Comparison of ENCODE assay signal across 11 cellular contexts in genomic region chr11:102254047-102254446, GRCh38.
DNase-seq lines count a peak whose midpoint lies in the region; ATAC-seq, FAIRE-seq and TF ChIP-seq lines count a peak whose summit lies in the region.
"Had no signal": no experiment of that assay in that cellular context is flagged by ENCODE, and none has a peak within 500 bp of the region (broad histone marks: within the 10 kb centered on the region; RNA-seq: fewer than 3 reads in every experiment).

No MANE protein-coding gene starts in this region.

- no peak for ATAC-seq in SK-N-SH treated with all-trans-retinoic acid at 6 μM for 48 hours
- ATAC-seq in stimulated activated effector memory CD8-positive, alpha-beta T cell treated with anti-CD3 and anti-CD28 coated beads, Interleukin-12 subunit alpha, Interleukin-12 subunit beta, amount 100 ng/mL, for 72 hours = no peak
- ATAC-seq: gastroesophageal sphincter had no signal

- H3K4me2 ChIP-seq in SK-N-SH (no peak overlapping the region), endothelial cell of umbilical vein (ENCODE audit: insufficient read depth, low read length) (no peak overlapping the region), smooth muscle cell (no peak overlapping the region)

- no peaks in the 10 kb centered on the region for H3K36me3 Mint-ChIP-seq in stimulated activated effector memory CD8-positive, alpha-beta T cell treated with anti-CD3 and anti-CD28 coated beads, Interleukin-12 subunit alpha, Interleukin-12 subunit beta, amount 100 ng/mL, for 72 hours

- FAIRE-seq in endothelial cell of umbilical vein (lab: Jason Lieb, UNC) (no peak), GM19239 (lab: Jason Lieb, UNC) (no peak)

- H3K4me3 Mint-ChIP-seq in stimulated activated effector memory CD8-positive, alpha-beta T cell treated with anti-CD3 and anti-CD28 coated beads, Interleukin-12 subunit alpha, Interleukin-12 subunit beta, amount 100 ng/mL, for 72 hours = no peak overlapping the region

- no peaks in the 10 kb centered on the region for H3K9me2 ChIP-seq in SK-N-SH

- no peaks in the 10 kb centered on the region for H3K4me1 Mint-ChIP-seq in stimulated activated effector memory CD8-positive, alpha-beta T cell treated with anti-CD3 and anti-CD28 coated beads, Interleukin-12 subunit alpha, Interleukin-12 subunit beta, amount 100 ng/mL, for 72 hours

- CTCF ChIA-PET in SK-N-SH (lab: Yijun Ruan, JAX) (interaction anchor here (1.4 kb wide), 1 partner anchor 8 kb away, joined by 4 read pairs; no protein-coding TSS in a partner anchor), endothelial cell of umbilical vein (lab: Charles Lee) (interaction anchor here (0.9 to 1.3 kb wide), 5 partner anchors 11 to 28 kb away, joined by 3 read pairs; no protein-coding TSS in a partner anchor)

- H3F3A ChIP-seq in SK-N-SH (replicated peaks; ENCODE audit: insufficient read depth) (no peaks in the 10 kb centered on the region), smooth muscle cell (ENCODE audit: low read depth) (no peaks in the 10 kb centered on the region)

- no peaks in the 10 kb centered on the region for H3K9me1 ChIP-seq in endothelial cell of umbilical vein (replicated peaks; ENCODE audit: control insufficient read depth, extremely low read depth, insufficient read depth, low read length)

- BruUV-seq in endothelial cell of umbilical vein (replicated peaks; lab: Mats Ljungman, UMichigan) = no TSS peak

- no peak overlapping the region for H3K27ac ChIP-seq in SK-N-SH (ENCODE audit: low read depth in 2 of 2, low read length in 1 of 2)
- H3K27ac ChIP-seq in endothelial cell of umbilical vein (ENCODE audit: insufficient read depth, low read depth, low read length) = no peak overlapping the region
- H3K27ac ChIP-seq in smooth muscle cell (ENCODE audit: low read depth) = no peak overlapping the region
- H3K27ac ChIP-seq: gastroesophageal sphincter, SJSA1 had no signal

- POLR2A ChIA-PET in SK-N-SH (lab: Yijun Ruan, JAX) = no interaction called here
- POLR2A ChIA-PET in endothelial cell of umbilical vein (lab: Charles Lee) = no interaction called here

- H3K27me3 ChIP-seq in SK-N-SH (ENCODE audit: insufficient read depth) (no peaks in the 10 kb centered on the region), endothelial cell of umbilical vein (ENCODE audit: control insufficient read depth in 2 of 2, insufficient read depth in 2 of 2, low read length in 2 of 2) (no peaks in the 10 kb centered on the region), smooth muscle cell (ENCODE audit: low read depth) (no peaks in the 10 kb centered on the region)
- H3K27me3 ChIP-seq: gastroesophageal sphincter, SJSA1 had no signal

- no peak for TF ChIP-seq RAD21 in SK-N-SH (IDR thresholded peaks at IDR 0.05; ENCODE audit: low read length)

- 93% methylated on average over 5 of the region's 5 CpGs for WGBS in SK-N-SH (ENCODE audit: low lambda C conversion rate)
- WGBS in smooth muscle cell (ENCODE audit: low lambda C conversion rate) = 76% methylated on average over 5 of the region's 5 CpGs

- H3K4me3 ChIP-seq in SK-N-SH (ENCODE audit: low read depth in 2 of 2, low read length in 1 of 2) (no peak overlapping the region), endothelial cell of umbilical vein (replicated peaks in 1 of 3; ENCODE audit: insufficient read depth in 1 of 3, low read depth in 1 of 3, low read length in 3 of 3) (no peak overlapping the region), smooth muscle cell (no peak overlapping the region)
- H3K4me3 ChIP-seq: gastroesophageal sphincter, SJSA1 had no signal

- no peaks in the 10 kb centered on the region for H4K20me1 ChIP-seq in SK-N-SH (ENCODE audit: insufficient read depth)
- H4K20me1 ChIP-seq in endothelial cell of umbilical vein (replicated peaks; ENCODE audit: control insufficient read depth, extremely low read depth, insufficient read depth, low read length) = no peaks in the 10 kb centered on the region
- no peaks in the 10 kb centered on the region for H4K20me1 ChIP-seq in smooth muscle cell (ENCODE audit: low read depth)

- intact Hi-C loops in endothelial cell of umbilical vein (cut with micrococcal nuclease) = no loop called here

- TF ChIP-seq EP300 in SK-N-SH (IDR thresholded peaks at IDR 0.05; ENCODE audit: borderline replicate concordance in 1 of 2, low read depth in 1 of 2, low read length in 1 of 2) = no peak

- H3K9ac ChIP-seq in SK-N-SH = no peak overlapping the region
- H3K9ac ChIP-seq in endothelial cell of umbilical vein (replicated peaks; ENCODE audit: extremely low read depth, insufficient read depth, low read length) = no peak overlapping the region
- no peak overlapping the region for H3K9ac ChIP-seq in smooth muscle cell (ENCODE audit: low read depth)

- no peak for DNase-seq in SK-N-SH
- peak; percentile 29 for DNase-seq in NAMALWA (ENCODE audit: low spot score)
- no peak for DNase-seq in endothelial cell of umbilical vein (ENCODE audit: low read depth, low spot score)
- no peak for DNase-seq in smooth muscle cell (lab: John Stamatoyannopoulos, UW; ENCODE audit: unreplicated experiment)
- no peak for DNase-seq in DMS79 (lab: John Stamatoyannopoulos, UW)
- no peak for DNase-seq in GM19239 (ENCODE audit: insufficient read length, low spot score)
- no peak for DNase-seq in stimulated activated effector memory CD8-positive, alpha-beta T cell treated with anti-CD3 and anti-CD28 coated beads, Interleukin-12 subunit alpha, Interleukin-12 subunit beta, amount 100 ng/mL, for 72 hours (ENCODE audit: low spot score in 2 of 2)
- DNase-seq: aorta had no signal

- TF ChIP-seq CTCF in SK-N-SH (IDR thresholded peaks at IDR 0.05) = peak; percentile 47
- TF ChIP-seq CTCF in endothelial cell of umbilical vein (IDR thresholded peaks at IDR 0.05; ENCODE audit: extremely low read depth in 1 of 2, insufficient read depth in 1 of 2, low read depth in 1 of 2, low read length in 2 of 2) = peak; percentile 16 to 26
- peak; percentile 18 for TF ChIP-seq CTCF in smooth muscle cell (IDR thresholded peaks at IDR 0.05; ENCODE audit: borderline replicate concordance, insufficient read depth, poor library complexity, severe bottlenecking)

- H2AFZ ChIP-seq in SK-N-SH (ENCODE audit: low read depth) (no peak overlapping the region), endothelial cell of umbilical vein (ENCODE audit: low read depth, low read length) (no peak overlapping the region), smooth muscle cell (ENCODE audit: low read depth) (no peak overlapping the region)

- no peak for TF ChIP-seq POLR2A in endothelial cell of umbilical vein (IDR thresholded peaks at IDR 0.05; ENCODE audit: low read depth, low read length)

- no peaks in the 10 kb centered on the region for H3K9me3 Mint-ChIP-seq in stimulated activated effector memory CD8-positive, alpha-beta T cell treated with anti-CD3 and anti-CD28 coated beads, Interleukin-12 subunit alpha, Interleukin-12 subunit beta, amount 100 ng/mL, for 72 hours

- H3K4me1 ChIP-seq in SK-N-SH (ENCODE audit: control insufficient read depth in 1 of 2, insufficient read depth in 2 of 2, low read depth in 1 of 2, low read length in 1 of 2) = peaks cover 0 to 11% of the 10 kb centered on the region in 2 experiments; a peak in 1 of 4 replicates
- no peaks in the 10 kb centered on the region for H3K4me1 ChIP-seq in endothelial cell of umbilical vein (ENCODE audit: control insufficient read depth, extremely low read depth, insufficient read depth, low read length)
- no peaks in the 10 kb centered on the region for H3K4me1 ChIP-seq in smooth muscle cell (ENCODE audit: low read depth)
- H3K4me1 ChIP-seq: gastroesophageal sphincter, SJSA1 had no signal

- H3K9me3 ChIP-seq in SK-N-SH (no peaks in the 10 kb centered on the region), endothelial cell of umbilical vein (replicated peaks; ENCODE audit: control insufficient read depth, insufficient read depth, low read length) (no peaks in the 10 kb centered on the region), smooth muscle cell (replicated peaks; ENCODE audit: low read depth) (no peaks in the 10 kb centered on the region)
- H3K9me3 ChIP-seq: gastroesophageal sphincter, SJSA1 had no signal

- H3K27ac Mint-ChIP-seq in stimulated activated effector memory CD8-positive, alpha-beta T cell treated with anti-CD3 and anti-CD28 coated beads, Interleukin-12 subunit alpha, Interleukin-12 subunit beta, amount 100 ng/mL, for 72 hours = no peak overlapping the region

- dilution Hi-C loops in endothelial cell of umbilical vein (cut with MboI; ENCODE audit: extremely low pct_ligation_motif_present, low sequenced_read_pairs) = no loop called here

- H3K79me2 ChIP-seq in SK-N-SH (ENCODE audit: insufficient read depth) (no peaks in the 10 kb centered on the region), endothelial cell of umbilical vein (ENCODE audit: control insufficient read depth, insufficient read depth, low read length) (no peaks in the 10 kb centered on the region), smooth muscle cell (ENCODE audit: low read depth) (no peaks in the 10 kb centered on the region)

- H3K36me3 ChIP-seq in SK-N-SH (replicated peaks in 1 of 2; ENCODE audit: control insufficient read depth in 1 of 2, insufficient read depth in 2 of 2, low read length in 1 of 2) (no peaks in the 10 kb centered on the region), endothelial cell of umbilical vein (ENCODE audit: control insufficient read depth in 2 of 2, extremely low read depth in 1 of 2, insufficient read depth in 2 of 2, low read length in 2 of 2) (no peaks in the 10 kb centered on the region), smooth muscle cell (ENCODE audit: low read depth) (no peaks in the 10 kb centered on the region)
- H3K36me3 ChIP-seq: gastroesophageal sphincter, SJSA1 had no signal

TF ChIP-seq in SK-N-SH, 30 proteins besides CTCF, POLR2A, EP300 and RAD21 (continues in another document):
- TF ChIP-seq MEF2A (IDR thresholded peaks at IDR 0.05; ENCODE audit: borderline replicate concordance, low read depth) (no peak), TEAD4 (IDR thresholded peaks at IDR 0.05; ENCODE audit: borderline replicate concordance, insufficient read depth) (no peak), YY1 (IDR thresholded peaks at IDR 0.05; ENCODE audit: low read depth) (no peak), SIN3A (IDR thresholded peaks at IDR 0.05; ENCODE audit: borderline replicate concordance, low read depth, low read length) (no peak)

TF ChIP-seq in SK-N-SH treated with all-trans-retinoic acid at 6 μM for 48 hours, 23 proteins besides CTCF, POLR2A, EP300 and RAD21 (continues in another document):
- TF ChIP-seq ZNF8 (CRISPR knock-in tag; IDR thresholded peaks at IDR 0.05) = no peak
- TF ChIP-seq ZNF565 (CRISPR knock-in tag; conservative IDR thresholded peaks at IDR 0.05; ENCODE audit: low read depth) = no peak

TF ChIP-seq in endothelial cell of umbilical vein, 7 proteins besides CTCF, POLR2A, EP300 and RAD21 (continues in another document):
- TF ChIP-seq GATA2 (IDR thresholded peaks at IDR 0.05; ENCODE audit: insufficient read depth, insufficient read length, low read depth, low read length) = no peak
- no peak for TF ChIP-seq MYC (IDR thresholded peaks at IDR 0.05; ENCODE audit: low read depth, low read length)
- no peak for TF ChIP-seq JUN (IDR thresholded peaks at IDR 0.05; ENCODE audit: borderline replicate concordance, insufficient read depth, insufficient read length, low read depth)
- no peak for TF ChIP-seq MAX (IDR thresholded peaks at IDR 0.05; ENCODE audit: insufficient read depth, insufficient read length)
